In genomic region chr1:215418876-215419442, GRCh38 we compare ENCODE assay signal across 1 cellular context.
TF ChIP-seq lines count a peak whose summit lies in the region.

No MANE protein-coding gene starts in this region.

TF ChIP-seq in HCT116, 20 proteins besides CTCF, POLR2A, EP300 and RAD21 (continued from another document):
- TF ChIP-seq, protein P1, sequence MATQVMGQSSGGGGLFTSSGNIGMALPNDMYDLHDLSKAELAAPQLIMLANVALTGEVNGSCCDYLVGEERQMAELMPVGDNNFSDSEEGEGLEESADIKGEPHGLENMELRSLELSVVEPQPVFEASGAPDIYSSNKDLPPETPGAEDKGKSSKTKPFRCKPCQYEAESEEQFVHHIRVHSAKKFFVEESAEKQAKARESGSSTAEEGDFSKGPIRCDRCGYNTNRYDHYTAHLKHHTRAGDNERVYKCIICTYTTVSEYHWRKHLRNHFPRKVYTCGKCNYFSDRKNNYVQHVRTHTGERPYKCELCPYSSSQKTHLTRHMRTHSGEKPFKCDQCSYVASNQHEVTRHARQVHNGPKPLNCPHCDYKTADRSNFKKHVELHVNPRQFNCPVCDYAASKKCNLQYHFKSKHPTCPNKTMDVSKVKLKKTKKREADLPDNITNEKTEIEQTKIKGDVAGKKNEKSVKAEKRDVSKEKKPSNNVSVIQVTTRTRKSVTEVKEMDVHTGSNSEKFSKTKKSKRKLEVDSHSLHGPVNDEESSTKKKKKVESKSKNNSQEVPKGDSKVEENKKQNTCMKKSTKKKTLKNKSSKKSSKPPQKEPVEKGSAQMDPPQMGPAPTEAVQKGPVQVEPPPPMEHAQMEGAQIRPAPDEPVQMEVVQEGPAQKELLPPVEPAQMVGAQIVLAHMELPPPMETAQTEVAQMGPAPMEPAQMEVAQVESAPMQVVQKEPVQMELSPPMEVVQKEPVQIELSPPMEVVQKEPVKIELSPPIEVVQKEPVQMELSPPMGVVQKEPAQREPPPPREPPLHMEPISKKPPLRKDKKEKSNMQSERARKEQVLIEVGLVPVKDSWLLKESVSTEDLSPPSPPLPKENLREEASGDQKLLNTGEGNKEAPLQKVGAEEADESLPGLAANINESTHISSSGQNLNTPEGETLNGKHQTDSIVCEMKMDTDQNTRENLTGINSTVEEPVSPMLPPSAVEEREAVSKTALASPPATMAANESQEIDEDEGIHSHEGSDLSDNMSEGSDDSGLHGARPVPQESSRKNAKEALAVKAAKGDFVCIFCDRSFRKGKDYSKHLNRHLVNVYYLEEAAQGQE (IDR thresholded peaks at IDR 0.05; ENCODE audit: low read depth): no peak
- TF ChIP-seq ZFX (IDR thresholded peaks at IDR 0.05): no peak
- TF ChIP-seq EGR1 (IDR thresholded peaks at IDR 0.05; ENCODE audit: low read depth): no peak
- TF ChIP-seq ZBTB33 (IDR thresholded peaks at IDR 0.05; ENCODE audit: extremely low read depth, insufficient replicate concordance, low read length): no peak
- TF ChIP-seq ATF3 (IDR thresholded peaks at IDR 0.05): no peak
